ENCODE assay signal across 9 cellular contexts in genomic region chr12:107329569-107330324, GRCh38.
DNase-seq lines count a peak whose midpoint lies in the region; ATAC-seq, FAIRE-seq and TF ChIP-seq lines count a peak whose summit lies in the region.
"Had no signal": no experiment of that assay in that cellular context is flagged by ENCODE, and none has a peak within 500 bp of the region (broad histone marks: within the 10 kb centered on the region; RNA-seq: fewer than 3 reads in every experiment).

No MANE protein-coding gene starts in this region.

- no peak overlapping the region for H2BK5ac ChIP-seq in H1 (ENCODE audit: low read depth, low read length)

- no TSS peak for BruUV-seq in A673 (replicated peaks; lab: Mats Ljungman, UMichigan)

- H2BK12ac ChIP-seq in H1 (ENCODE audit: low read depth, low read length): no peak overlapping the region

- H3K36me3 ChIP-seq in A673 (ENCODE audit: insufficient read depth, low read length, poor library complexity, severe bottlenecking): no peaks in the 10 kb centered on the region
- H3K36me3 ChIP-seq in RWPE2 (ENCODE audit: low read depth): no peaks in the 10 kb centered on the region
- no peaks in the 10 kb centered on the region for H3K36me3 ChIP-seq in H1 (ENCODE audit: control insufficient read depth in 2 of 4, insufficient read depth in 4 of 4, low read length in 3 of 4)
- no peaks in the 10 kb centered on the region for H3K36me3 ChIP-seq in pancreas

- TF ChIP-seq RAD21 in H1 (IDR thresholded peaks at IDR 0.05 in 1 of 2, conservative IDR thresholded peaks at IDR 0.05 in 1 of 2; ENCODE audit: low read depth in 2 of 2, low read length in 2 of 2): no peak

- TF ChIP-seq EP300 in H1 (IDR thresholded peaks at IDR 0.05; ENCODE audit: borderline replicate concordance in 1 of 2, low read depth in 2 of 2, low read length in 2 of 2): no peak

- ATAC-seq in RWPE2 (ENCODE audit: low read depth) (peak; percentile 33), pancreas (no peak)

- intact Hi-C loops in A673 (cut with micrococcal nuclease; ENCODE audit: unreplicated experiment) (no loop called here), pancreas (cut with DNase I) (no loop called here)

- H3K4me3 ChIP-seq in A673 (ENCODE audit: low read depth, low read length, poor library complexity, severe bottlenecking) (no peak overlapping the region), RWPE2 (ENCODE audit: severe bottlenecking) (no peak overlapping the region), H1 (ENCODE audit: extremely low read depth in 1 of 4, insufficient read depth in 2 of 4, low read depth in 3 of 4, low read length in 4 of 4) (no peak overlapping the region), pancreas (no peak overlapping the region)

- no peak for TF ChIP-seq POLR2A in H1 (IDR thresholded peaks at IDR 0.05; ENCODE audit: control extremely low read depth in 1 of 2, low read depth in 2 of 2, low read length in 2 of 2)

- H3K4me1 ChIP-seq in A673 (ENCODE audit: insufficient read depth, low read length, poor library complexity, severe bottlenecking): peaks cover 25% of the 10 kb centered on the region
- peaks cover 5% of the 10 kb centered on the region for H3K4me1 ChIP-seq in RWPE2 (ENCODE audit: insufficient read depth, poor library complexity, severe bottlenecking)
- H3K4me1 ChIP-seq in H1 (replicated peaks in 1 of 4; ENCODE audit: control insufficient read depth in 3 of 4, insufficient read depth in 4 of 4, low read length in 3 of 4): peaks cover 0 to 8% (median 5%) of the 10 kb centered on the region in 4 experiments; a peak in 6 of 7 replicates
- H3K4me1 ChIP-seq in pancreas: no peaks in the 10 kb centered on the region

- H2AK5ac ChIP-seq in H1 (ENCODE audit: low read depth, low read length): no peak overlapping the region

- H4K8ac ChIP-seq in H1 (ENCODE audit: extremely low read depth, insufficient read depth, low read length): no peak overlapping the region

- no peak overlapping the region for H2AFZ ChIP-seq in H1 (ENCODE audit: low read length)

- H4K20me1 ChIP-seq in H1 (replicated peaks in 1 of 2; ENCODE audit: control insufficient read depth in 1 of 2, insufficient read depth in 2 of 2, low read length in 2 of 2): no peaks in the 10 kb centered on the region

- CTCF ChIA-PET in A673 (lab: Charles Lee) (no interaction called here), H1 (lab: Charles Lee; ENCODE audit: partially characterized antibody) (interaction anchor here (1.1 to 4.9 kb wide), 3 partner anchors 12 to 278 kb away, joined by 3 to 16 read pairs (median 13); no protein-coding TSS in a partner anchor)

- no peak overlapping the region for H3K4me2 ChIP-seq in H1 (ENCODE audit: insufficient read depth in 1 of 2, low read depth in 2 of 2, low read length in 2 of 2)

- POLR2A ChIA-PET in A673 (lab: Charles Lee; ENCODE audit: low non-redundant PET) (no interaction called here), H1 (lab: Charles Lee; ENCODE audit: partially characterized antibody) (interaction anchor here (1.7 kb wide), 1 partner anchor 11 kb away, joined by 5 read pairs; a partner anchor contains a TSS)

- no peak overlapping the region for H2BK20ac ChIP-seq in H1 (ENCODE audit: low read length)

- no peak overlapping the region for H3K14ac ChIP-seq in H1 (ENCODE audit: insufficient read length)

- WGBS in H1 (ENCODE audit: extremely low coverage in 1 of 2, insufficient coverage in 1 of 2, insufficient read length in 1 of 2, insufficient replicate concordance in 2 of 2, low coverage in 1 of 2, low lambda C conversion rate in 2 of 2, missing lambda C conversion rate in 1 of 2), 2 experiments: 100% methylated on average over 1 of the region's 1 CpG; no CpG with 5 or more reads in 1 of the 2 experiments
- WGBS in pancreas, 2 donors: 75% methylated on average over 1 of the region's 1 CpG

- no peak overlapping the region for H3K9ac ChIP-seq in H1 (replicated peaks in 1 of 4; ENCODE audit: extremely low read depth in 1 of 4, low read depth in 3 of 4, low read length in 3 of 4)

- no peak overlapping the region for H2BK120ac ChIP-seq in H1 (replicated peaks; ENCODE audit: low read depth, low read length)

- no peak overlapping the region for H4K5ac ChIP-seq in H1 (ENCODE audit: insufficient read length, low read depth, low read length)

- H3K4ac ChIP-seq in H1 (replicated peaks; ENCODE audit: insufficient read length, low read depth, low read length): no peak overlapping the region

- H3K27me3 ChIP-seq in A673 (replicated peaks; ENCODE audit: insufficient read depth, low read depth, low read length, poor library complexity): no peaks in the 10 kb centered on the region
- no peaks in the 10 kb centered on the region for H3K27me3 ChIP-seq in RWPE2 (ENCODE audit: insufficient read depth, poor library complexity, severe bottlenecking)
- H3K27me3 ChIP-seq in H1 (replicated peaks in 1 of 4; ENCODE audit: control insufficient read depth in 3 of 4, extremely low read depth in 1 of 4, insufficient read depth in 3 of 4, low read length in 3 of 4): no peaks in the 10 kb centered on the region
- H3K27me3 ChIP-seq in pancreas: peaks cover 0 to 4% (median 0%) of the 10 kb centered on the region in 4 donors

- H3K23ac ChIP-seq in H1 (ENCODE audit: insufficient read length): no peak overlapping the region

- no peak overlapping the region for H3K56ac ChIP-seq in H1 (replicated peaks; ENCODE audit: insufficient read length, low read depth, low read length)

- DNase-seq in A673 (ENCODE audit: low spot score) (peak; percentile 65), Daoy (ENCODE audit: low read depth) (peak; percentile 22), RWPE2 (ENCODE audit: low spot score) (no peak), H1 (ENCODE audit: low read depth in 1 of 2, low spot score in 2 of 2) (no peak), T-helper 9 cell (no peak), NCI-H2107 (lab: John Stamatoyannopoulos, UW) (no peak), NCI-H2196 treated with DMSO at 0.1 percent for 48 hours (lab: John Stamatoyannopoulos, UW; ENCODE audit: unreplicated experiment) (no peak), pancreas (no peak)
- DNase-seq: NCI-H526 had no signal

- H2BK15ac ChIP-seq in H1 (ENCODE audit: low read length): no peak overlapping the region

- H4K91ac ChIP-seq in H1 (replicated peaks; ENCODE audit: insufficient read length, low read length): no peak overlapping the region

- TF ChIP-seq CTCF in A673 (conservative IDR thresholded peaks at IDR 0.05; ENCODE audit: low read depth, low read length) (no peak), RWPE2 (IDR thresholded peaks at IDR 0.05; ENCODE audit: poor library complexity, severe bottlenecking) (no peak), H1 (IDR thresholded peaks at IDR 0.05; ENCODE audit: control extremely low read depth in 1 of 3, insufficient read depth in 1 of 3, low read depth in 1 of 3, low read length in 3 of 3) (no peak), pancreas (IDR thresholded peaks at IDR 0.05) (no peak)

- no peaks in the 10 kb centered on the region for H3K79me2 ChIP-seq in H1 (ENCODE audit: control insufficient read depth in 1 of 2, insufficient read depth in 2 of 2, low read length in 2 of 2)

- H3K23me2 ChIP-seq in H1 (ENCODE audit: low read depth, low read length): no peaks in the 10 kb centered on the region

- FAIRE-seq in H1 (lab: Jason Lieb, UNC) (no peak), pancreas (lab: Jason Lieb, UNC) (no peak)

- H3K79me1 ChIP-seq in H1 (ENCODE audit: low read depth, low read length): no peaks in the 10 kb centered on the region; the same call in 1 of the 2 replicates

- H3K27ac ChIP-seq in A673 (ENCODE audit: low read depth, low read length, poor library complexity, severe bottlenecking) (no peak overlapping the region), RWPE2 (ENCODE audit: poor library complexity, severe bottlenecking) (no peak overlapping the region), H1 (ENCODE audit: low read depth, low read length) (no peak overlapping the region), pancreas (no peak overlapping the region)

- no peaks in the 10 kb centered on the region for H3K9me3 ChIP-seq in A673 (ENCODE audit: low read depth, low read length, poor library complexity, severe bottlenecking)
- H3K9me3 ChIP-seq in RWPE2 (ENCODE audit: severe bottlenecking): no peaks in the 10 kb centered on the region
- no peaks in the 10 kb centered on the region for H3K9me3 ChIP-seq in H1 (ENCODE audit: insufficient read depth in 2 of 2, low read depth in 1 of 2, low read length in 1 of 2)
- no peaks in the 10 kb centered on the region for H3K9me3 ChIP-seq in pancreas

- no peak overlapping the region for H3K18ac ChIP-seq in H1 (ENCODE audit: extremely low read depth, low read length)

TF ChIP-seq in H1, 55 proteins besides CTCF, POLR2A, EP300 and RAD21:
- TF ChIP-seq SIRT6 (IDR thresholded peaks at IDR 0.05; ENCODE audit: low read length): no peak
- peak in 1 of 2 experiments; percentile 66; a peak in 1 of 4 replicates for TF ChIP-seq HDAC2 (IDR thresholded peaks at IDR 0.05; ENCODE audit: borderline replicate concordance in 1 of 2, low read depth in 2 of 2, low read length in 2 of 2)
- peak; percentile 74; the same call in 1 of the 2 replicates for TF ChIP-seq KDM1A (IDR thresholded peaks at IDR 0.05; ENCODE audit: borderline replicate concordance, low read length)

Comparison
In these comparisons a context has a peak if more than half of its experiments do, and no peak if none do; other contexts are left out.
1. DNase-seq: peak in A673 (single experiment) and Daoy (single experiment); none in RWPE2 (single experiment), H1 (0 of 2), T-helper 9 cell (single experiment), NCI-H2107 (single experiment), NCI-H2196 treated with DMSO at 0.1 percent for 48 hours (single experiment) and pancreas (0 of 6).